Comparison of ENCODE assay signal across 14 cellular contexts in the genomic region with DNA sequence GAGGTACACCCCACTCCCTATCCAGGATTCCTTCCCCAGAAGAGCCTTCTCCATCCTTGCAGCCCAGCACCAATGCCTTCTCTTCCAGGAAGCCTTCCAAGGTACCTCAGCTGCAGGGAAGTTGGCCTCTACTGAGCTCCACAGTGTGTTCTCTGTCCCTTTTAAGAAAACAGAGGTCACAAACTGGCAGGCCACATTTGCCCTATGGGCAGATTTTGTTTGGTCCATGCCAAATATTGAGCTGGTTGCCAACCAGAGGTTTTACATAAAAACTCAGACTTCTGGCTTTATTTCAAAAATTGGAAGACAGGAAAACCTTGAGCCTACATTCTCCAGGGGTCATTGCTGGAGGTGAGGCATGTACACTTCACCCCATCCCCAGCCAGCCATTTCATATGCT. TPM values are rescaled to one million over a fixed set of nuclear protein-coding genes. Genes with fewer than 3 reads are reported as not detected.
DNase-seq lines count a peak whose midpoint lies in the region; ATAC-seq, FAIRE-seq and TF ChIP-seq lines count a peak whose summit lies in the region.
"Had no signal": no experiment of that assay in that cellular context is flagged by ENCODE, and none has a peak within 500 bp of the region (broad histone marks: within the 10 kb centered on the region; RNA-seq: fewer than 3 reads in every experiment).

No MANE protein-coding gene starts in this region.

- peak overlapping the region; percentile 18 for H4K5ac ChIP-seq in H1 (ENCODE audit: insufficient read length, low read depth, low read length)

- H3K56ac ChIP-seq in H1 (replicated peaks; ENCODE audit: insufficient read length, low read depth, low read length) = no peak overlapping the region

- ATAC-seq in heart left ventricle (no peak), left cardiac atrium (no peak)
- ATAC-seq: activated T-cell treated with anti-CD3 and anti-CD28 coated beads, Interleukin-2, amount 50 U/mL, for 4 hours had no signal

- TF ChIP-seq POLR2A in heart left ventricle (IDR thresholded peaks at IDR 0.05) (no peak), H1 (IDR thresholded peaks at IDR 0.05; ENCODE audit: control extremely low read depth in 1 of 2, low read depth in 2 of 2, low read length in 2 of 2) (no peak)

- peak overlapping the region; percentile 71 for H2BK5ac ChIP-seq in H1 (ENCODE audit: low read depth, low read length)

- peak overlapping the region; percentile 37 for H3K4me3 Mint-ChIP-seq in type B pancreatic cell
- H3K4me3 Mint-ChIP-seq: activated T-cell treated with anti-CD3 and anti-CD28 coated beads, Interleukin-2, amount 50 U/mL, for 4 hours; stimulated activated naive CD8-positive, alpha-beta T cell treated with anti-CD3 and anti-CD28 coated beads, Interleukin-15, Interleukin-2, amounts not matched to agents 100 ng/mL and 50 ng/mL, for 24 hours had no signal

- H3K4me1 Mint-ChIP-seq in type B pancreatic cell (ENCODE audit: unreplicated experiment) = peaks cover 71% of the 10 kb centered on the region

- POLR2A ChIA-PET in H1 (lab: Charles Lee; ENCODE audit: partially characterized antibody) = interaction anchor here (0.6 to 9.3 kb wide), 15 partner anchors 8 to 107 kb away, joined by 3 to 122 read pairs (median 7); a partner anchor contains a TSS

- peaks cover 13 to 87% of the 10 kb centered on the region in 2 experiments; a peak in 3 of 4 replicates for H3K79me2 ChIP-seq in H1 (ENCODE audit: control insufficient read depth in 1 of 2, insufficient read depth in 2 of 2, low read length in 2 of 2)
- H3K79me2 ChIP-seq in osteoblast (ENCODE audit: insufficient read depth, low read length) = peaks cover 93% of the 10 kb centered on the region

- no peak overlapping the region for H3K14ac ChIP-seq in H1 (ENCODE audit: insufficient read length)

- TF ChIP-seq RAD21 in H1 (IDR thresholded peaks at IDR 0.05 in 1 of 2, conservative IDR thresholded peaks at IDR 0.05 in 1 of 2; ENCODE audit: low read depth in 2 of 2, low read length in 2 of 2) = no peak

- peak overlapping the region; percentile 95; the same call in 1 of the 2 replicates for H2BK12ac ChIP-seq in H1 (ENCODE audit: low read depth, low read length)

- H3K9me3 Mint-ChIP-seq in type B pancreatic cell = no peaks in the 10 kb centered on the region
- H3K9me3 Mint-ChIP-seq: activated T-cell treated with anti-CD3 and anti-CD28 coated beads, Interleukin-2, amount 50 U/mL, for 4 hours; stimulated activated naive CD8-positive, alpha-beta T cell treated with anti-CD3 and anti-CD28 coated beads, Interleukin-15, Interleukin-2, amounts not matched to agents 100 ng/mL and 50 ng/mL, for 24 hours had no signal

- no peak overlapping the region for H3K4me3 ChIP-seq in heart left ventricle
- peak overlapping the region in 1 of 4 experiments; percentile 24; a peak in 2 of 8 replicates for H3K4me3 ChIP-seq in H1 (ENCODE audit: extremely low read depth in 1 of 4, insufficient read depth in 2 of 4, low read depth in 3 of 4, low read length in 4 of 4)
- peak overlapping the region; percentile 55 for H3K4me3 ChIP-seq in osteoblast (ENCODE audit: insufficient read depth, low read length)

- no peak overlapping the region for H2BK15ac ChIP-seq in H1 (ENCODE audit: low read length)

- TF ChIP-seq CTCF in heart left ventricle (IDR thresholded peaks at IDR 0.05) = no peak
- no peak for TF ChIP-seq CTCF in H1 (IDR thresholded peaks at IDR 0.05; ENCODE audit: control extremely low read depth in 1 of 3, insufficient read depth in 1 of 3, low read depth in 1 of 3, low read length in 3 of 3)
- no peak for TF ChIP-seq CTCF in osteoblast (IDR thresholded peaks at IDR 0.05; ENCODE audit: extremely low read depth, low read depth, low read length)
- no peak for TF ChIP-seq CTCF in type B pancreatic cell (conservative IDR thresholded peaks at IDR 0.05)

- peak overlapping the region in 3 of 4 experiments; percentile 8 to 37 (median 20); a peak in 2 of 7 replicates for H3K9ac ChIP-seq in H1 (replicated peaks in 1 of 4; ENCODE audit: extremely low read depth in 1 of 4, low read depth in 3 of 4, low read length in 3 of 4)

- H3K23ac ChIP-seq in H1 (ENCODE audit: insufficient read length) = no peak overlapping the region

- H3K79me1 ChIP-seq in H1 (ENCODE audit: low read depth, low read length) = peaks cover 25% of the 10 kb centered on the region

- DNase-seq in heart left ventricle = no peak
- no peak for DNase-seq in left cardiac atrium
- no peak for DNase-seq in H1 (ENCODE audit: low read depth in 1 of 2, low spot score in 2 of 2)
- DNase-seq in osteoblast (ENCODE audit: insufficient read length, low spot score, missing footprints) = peak; percentile 17
- no peak for DNase-seq in type B pancreatic cell (ENCODE audit: extremely low spot score, unreplicated experiment)
- no peak for DNase-seq in activated effector memory CD4-positive, alpha-beta T cell treated with anti-CD3 and anti-CD28 coated beads, Interleukin-2, amount 50 U/mL, for 16 hours
- no peak for DNase-seq in NCI-H1694 treated with DMSO at 0.1 percent for 48 hours (lab: John Stamatoyannopoulos, UW)
- DNase-seq in NCI-H748 (lab: John Stamatoyannopoulos, UW; ENCODE audit: unreplicated experiment) = no peak
- DNase-seq: activated T-cell treated with anti-CD3 and anti-CD28 coated beads, Interleukin-2, amount 50 U/mL, for 4 hours; DND-41; NCI-H187; stimulated activated CD4-positive, alpha-beta T cell treated with anti-CD3 and anti-CD28 coated beads, Interleukin-2, amount 100 ng/mL, for 24 hours had no signal

- no peak for FAIRE-seq in H1 (lab: Jason Lieb, UNC)
- FAIRE-seq: GM12892 had no signal

- H3K18ac ChIP-seq in H1 (ENCODE audit: extremely low read depth, low read length) = peak overlapping the region; percentile 93

- H3K23me2 ChIP-seq in H1 (ENCODE audit: low read depth, low read length) = no peaks in the 10 kb centered on the region; the same call in 1 of the 2 replicates

- peaks cover 4 to 16% of the 10 kb centered on the region in 2 experiments for H4K20me1 ChIP-seq in H1 (replicated peaks in 1 of 2; ENCODE audit: control insufficient read depth in 1 of 2, insufficient read depth in 2 of 2, low read length in 2 of 2)
- H4K20me1 ChIP-seq in osteoblast (ENCODE audit: insufficient read depth, low read length) = peaks cover 38% of the 10 kb centered on the region

- H3K36me3 Mint-ChIP-seq in type B pancreatic cell = peaks cover 4% of the 10 kb centered on the region

- H3K27ac ChIP-seq in heart left ventricle = peak overlapping the region in 11 of 12 donors; percentile 63 to 88 (median 82)
- H3K27ac ChIP-seq in H1 (ENCODE audit: low read depth, low read length) = no peak overlapping the region
- peak overlapping the region; percentile 94 for H3K27ac ChIP-seq in osteoblast (ENCODE audit: low read depth, low read length)

- no peak overlapping the region for H4K8ac ChIP-seq in H1 (ENCODE audit: extremely low read depth, insufficient read depth, low read length)

- no peaks in the 10 kb centered on the region for H3K27me3 Mint-ChIP-seq in type B pancreatic cell
- H3K27me3 Mint-ChIP-seq: stimulated activated naive CD8-positive, alpha-beta T cell treated with anti-CD3 and anti-CD28 coated beads, Interleukin-15, Interleukin-2, amounts not matched to agents 100 ng/mL and 50 ng/mL, for 24 hours had no signal

- no peaks in the 10 kb centered on the region for H3K9me3 ChIP-seq in heart left ventricle
- H3K9me3 ChIP-seq in H1 (ENCODE audit: insufficient read depth in 2 of 2, low read depth in 1 of 2, low read length in 1 of 2) = no peaks in the 10 kb centered on the region
- H3K9me3 ChIP-seq in osteoblast (ENCODE audit: low read depth, low read length) = no peaks in the 10 kb centered on the region

- intact Hi-C loops in heart left ventricle (cut with DNase I) (loop anchor here in 1 of 10 donors (5.0 kb wide), 1 partner anchor 37 kb away; no protein-coding TSS in a partner anchor), left cardiac atrium (cut with DNase I) (no loop called here)

- H3K27ac Mint-ChIP-seq in type B pancreatic cell = peak overlapping the region; percentile 88
- H3K27ac Mint-ChIP-seq: stimulated activated naive CD8-positive, alpha-beta T cell treated with anti-CD3 and anti-CD28 coated beads, Interleukin-15, Interleukin-2, amounts not matched to agents 100 ng/mL and 50 ng/mL, for 24 hours had no signal

- peaks cover 30 to 85% (median 79%) of the 10 kb centered on the region in 12 donors for H3K4me1 ChIP-seq in heart left ventricle
- peaks cover 21 to 28% (median 24%) of the 10 kb centered on the region in 4 experiments for H3K4me1 ChIP-seq in H1 (replicated peaks in 1 of 4; ENCODE audit: control insufficient read depth in 3 of 4, insufficient read depth in 4 of 4, low read length in 3 of 4)
- H3K4me1 ChIP-seq in osteoblast (ENCODE audit: insufficient read depth, low read length) = peaks cover 77% of the 10 kb centered on the region

- H3K36me3 ChIP-seq in heart left ventricle = peaks cover 0 to 9% (median 0%) of the 10 kb centered on the region in 9 donors
- H3K36me3 ChIP-seq in H1 (ENCODE audit: control insufficient read depth in 2 of 4, insufficient read depth in 4 of 4, low read length in 3 of 4) = no peaks in the 10 kb centered on the region
- H3K36me3 ChIP-seq in osteoblast (ENCODE audit: insufficient read depth, low read length) = peaks cover 47% of the 10 kb centered on the region

- H2AFZ ChIP-seq in H1 (ENCODE audit: low read length) = no peak overlapping the region
- no peak overlapping the region for H2AFZ ChIP-seq in osteoblast (ENCODE audit: low read length)

- no peaks in the 10 kb centered on the region for H3K27me3 ChIP-seq in heart left ventricle
- H3K27me3 ChIP-seq in H1 (replicated peaks in 1 of 4; ENCODE audit: control insufficient read depth in 3 of 4, extremely low read depth in 1 of 4, insufficient read depth in 3 of 4, low read length in 3 of 4) = no peaks in the 10 kb centered on the region
- H3K27me3 ChIP-seq in osteoblast (ENCODE audit: insufficient read depth, low read length) = no peaks in the 10 kb centered on the region

- H3K4ac ChIP-seq in H1 (replicated peaks; ENCODE audit: insufficient read length, low read depth, low read length) = no peak overlapping the region

- no peak overlapping the region for H4K91ac ChIP-seq in H1 (replicated peaks; ENCODE audit: insufficient read length, low read length)

- H2AK5ac ChIP-seq in H1 (ENCODE audit: low read depth, low read length) = peak overlapping the region; percentile 45; the same call in 1 of the 2 replicates

- TF ChIP-seq EP300 in H1 (IDR thresholded peaks at IDR 0.05; ENCODE audit: borderline replicate concordance in 1 of 2, low read depth in 2 of 2, low read length in 2 of 2) = no peak

- H2BK20ac ChIP-seq in H1 (ENCODE audit: low read length) = peak overlapping the region; percentile 82

- CTCF ChIA-PET in H1 (lab: Charles Lee; ENCODE audit: partially characterized antibody) = interaction anchor here (0.8 to 32.0 kb wide), 10 partner anchors 6 to 62 kb away, joined by 3 to 571 read pairs (median 5); a partner anchor contains a TSS

- peak overlapping the region; percentile 7 for H2BK120ac ChIP-seq in H1 (replicated peaks; ENCODE audit: low read depth, low read length)

- peak overlapping the region; percentile 51 to 65 for H3K4me2 ChIP-seq in H1 (ENCODE audit: insufficient read depth in 1 of 2, low read depth in 2 of 2, low read length in 2 of 2)
- peak overlapping the region; percentile 76 for H3K4me2 ChIP-seq in osteoblast (ENCODE audit: insufficient read depth, low read length)

RNA-seq across cellular contexts. Expression of a gene that starts 9.0 kb away (rescaled TPM):
- total RNA-seq in heart left ventricle = 100 to 1,000 TPM in 2 of 9 donors, 10 to 100 TPM in 7; 50.2 to 156 (median 68.5) TPM
- polyA plus RNA-seq in heart left ventricle = 10 to 100 TPM; 32.1 to 53.5 TPM
- 10 to 100 TPM; 59.3 to 71.2 TPM for total RNA-seq in left cardiac atrium
- total RNA-seq in H1 (2021; fragmentation: NEBNext Ultra II Directional; extraction: Animal tissue kit (Norgen Biotek cat#: 25700)) = 70.1 and 72.0 TPM in 2 replicates
- polyA plus RNA-seq in H1 (2011; rRNA removed) = 27.0 and 37.7 TPM in 2 replicates
- 21.2 TPM for polyA plus RNA-seq in H1 (2011; cell fraction: cytosol; rRNA removed)
- 50.8 TPM for polyA plus RNA-seq in H1 (2011; cell fraction: nucleus; rRNA removed)
- 28.7 to 34.5 TPM (median 31.7 TPM) in 4 replicates for polyA plus RNA-seq in H1 (2012, experiment 1 of 2)
- 30.3 TPM for polyA plus RNA-seq in H1 (2012, experiment 2 of 2)
- polyA plus RNA-seq in H1 (2013, experiment 1 of 2) = 30.1 TPM
- 32.9 TPM for polyA plus RNA-seq in H1 (2013, experiment 2 of 2)
- polyA minus RNA-seq in H1 (2011; rRNA and poly(A)+ RNA removed) = 41.4 and 47.8 TPM in 2 replicates
- 32.1 TPM for polyA minus RNA-seq in H1 (2011; cell fraction: cytosol; rRNA and poly(A)+ RNA removed)
- polyA minus RNA-seq in H1 (2011; cell fraction: nucleus; rRNA and poly(A)+ RNA removed) = 37.9 TPM
- total RNA-seq in osteoblast = 89.9 and 104 TPM in 2 replicates
- 96.5 and 101 TPM in 2 replicates for total RNA-seq in type B pancreatic cell (ENCODE audit: low replicate concordance)

RNA-seq across cellular contexts. Expression of a gene that starts 49.4 kb away (rescaled TPM):
- 1,000 to 10,000 TPM; 1,031 to 1,428 (median 1,294) TPM for total RNA-seq in heart left ventricle
- polyA plus RNA-seq in heart left ventricle = 1,000 to 10,000 TPM; 1,822 to 3,474 TPM
- 1,000 to 10,000 TPM; 1,239 to 1,275 TPM for total RNA-seq in left cardiac atrium
- 2,548 and 2,599 TPM in 2 replicates for total RNA-seq in H1 (2021; fragmentation: NEBNext Ultra II Directional; extraction: Animal tissue kit (Norgen Biotek cat#: 25700))
- 5,579 and 6,423 TPM in 2 replicates for polyA plus RNA-seq in H1 (2011; rRNA removed)
- polyA plus RNA-seq in H1 (2011; cell fraction: cytosol; rRNA removed) = 6,153 TPM
- 2,076 TPM for polyA plus RNA-seq in H1 (2011; cell fraction: nucleus; rRNA removed)
- 3,315 to 4,827 TPM (median 4,072 TPM) in 4 replicates for polyA plus RNA-seq in H1 (2012, experiment 1 of 2)
- 7,349 TPM for polyA plus RNA-seq in H1 (2012, experiment 2 of 2)
- 3,849 TPM for polyA plus RNA-seq in H1 (2013, experiment 1 of 2)
- polyA plus RNA-seq in H1 (2013, experiment 2 of 2) = 4,074 TPM
- 913 and 940 TPM in 2 replicates for polyA minus RNA-seq in H1 (2011; rRNA and poly(A)+ RNA removed)
- 455 TPM for polyA minus RNA-seq in H1 (2011; cell fraction: cytosol; rRNA and poly(A)+ RNA removed)
- 375 TPM for polyA minus RNA-seq in H1 (2011; cell fraction: nucleus; rRNA and poly(A)+ RNA removed)
- 1,720 and 2,211 TPM in 2 replicates for total RNA-seq in osteoblast
- total RNA-seq in type B pancreatic cell (ENCODE audit: low replicate concordance) = 2,469 and 2,543 TPM in 2 replicates
